Comparison of ENCODE assay signal across 8 cellular contexts in genomic region chr1:84853743-84854721, GRCh38. TPM values are rescaled to one million over a fixed set of nuclear protein-coding genes. Genes with fewer than 3 reads are reported as not detected.
DNase-seq lines count a peak whose midpoint lies in the region; ATAC-seq and TF ChIP-seq lines count a peak whose summit lies in the region.

No MANE protein-coding gene starts in this region.

- H3K4ac ChIP-seq in IMR-90 (ENCODE audit: low read depth, low read length): peak overlapping the region; percentile 58

- ATAC-seq in GM18498 (IDR thresholded peaks at IDR 0.05; ENCODE audit: unreplicated experiment) (peak; percentile 96), GM21723 (IDR thresholded peaks at IDR 0.05; ENCODE audit: unreplicated experiment) (peak; percentile 98), IMR-90 (ENCODE audit: low read depth) (peak; percentile 35; the same call in 1 of the 2 replicates)

- no peak for TF ChIP-seq RAD21 in IMR-90 (IDR thresholded peaks at IDR 0.05; ENCODE audit: low read length)

- H3K4me1 Mint-ChIP-seq in activated T-cell treated with anti-CD3 and anti-CD28 coated beads, Interleukin-2, amount 50 U/mL, for 24 hours (ENCODE audit: low read depth): peaks cover 39% of the 10 kb centered on the region

- no peak overlapping the region for H3K4me3 Mint-ChIP-seq in activated T-cell treated with anti-CD3 and anti-CD28 coated beads, Interleukin-2, amount 50 U/mL, for 24 hours

- no peak for TF ChIP-seq CTCF in IMR-90 (conservative IDR thresholded peaks at IDR 0.05; ENCODE audit: low read depth, low read length)
- no peak for TF ChIP-seq CTCF in hepatocyte (IDR thresholded peaks at IDR 0.05; ENCODE audit: poor library complexity)
- no peak for TF ChIP-seq CTCF in testis (IDR thresholded peaks at IDR 0.05)

- peaks cover 0 to 3% of the 10 kb centered on the region in 2 experiments; a peak in 1 of 4 replicates for H3K79me1 ChIP-seq in IMR-90 (ENCODE audit: low read depth in 1 of 2, low read length in 2 of 2)

- H2BK20ac ChIP-seq in IMR-90 (ENCODE audit: low read depth, low read length): peak overlapping the region; percentile 90

- H3K27ac ChIP-seq in IMR-90 (ENCODE audit: insufficient read depth, low read length) (no peak overlapping the region), hepatocyte (peak overlapping the region; percentile 81), testis (peak overlapping the region in 1 of 2 donors; percentile 26)

- peak overlapping the region; percentile 22 for H2BK15ac ChIP-seq in IMR-90 (ENCODE audit: low read depth, low read length)

- BruUV-seq in IMR-90 (replicated peaks; lab: Mats Ljungman, UMichigan): no TSS peak

- H3K9me2 ChIP-seq in hepatocyte (replicated peaks; ENCODE audit: insufficient read depth): no peaks in the 10 kb centered on the region

- H3K4me3 ChIP-seq in IMR-90 (ENCODE audit: insufficient read depth, low read depth, low read length) (no peak overlapping the region), hepatocyte (no peak overlapping the region), testis (no peak overlapping the region)

- H3K27me3 ChIP-seq in IMR-90 (ENCODE audit: control insufficient read depth, insufficient read depth, low read length): no peaks in the 10 kb centered on the region
- no peaks in the 10 kb centered on the region for H3K27me3 ChIP-seq in hepatocyte
- H3K27me3 ChIP-seq in testis: no peaks in the 10 kb centered on the region

- peak overlapping the region; percentile 83 for H2AK5ac ChIP-seq in IMR-90 (ENCODE audit: low read depth, low read length)

- H3K56ac ChIP-seq in IMR-90 (ENCODE audit: extremely low read depth, insufficient read depth, low read length): no peak overlapping the region

- CTCF ChIA-PET in IMR-90 (lab: Yijun Ruan, JAX): no interaction called here

- H3K23ac ChIP-seq in IMR-90 (ENCODE audit: low read depth, low read length): 0 out of 2 replicates have a peak overlapping the region, but pooled peaks have one; percentile 7

- in situ Hi-C loops in IMR-90 (cut with MboI; ENCODE audit: low sequenced_read_pairs): no loop called here

- H2BK120ac ChIP-seq in IMR-90 (ENCODE audit: low read depth, low read length): peak overlapping the region; percentile 82

- 100% methylated on average over 1 of the region's 2 CpGs; no CpG with 5 or more reads in 1 of the 2 experiments for WGBS in IMR-90 (ENCODE audit: extremely low coverage in 2 of 2, insufficient read length in 1 of 2), 2 experiments
- WGBS in hepatocyte (ENCODE audit: low lambda C conversion rate, missing lambda C conversion rate): 69% methylated on average over 2 of the region's 2 CpGs
- 78 to 86% methylated on average over 2 of the region's 2 CpGs for WGBS in testis, 2 donors

- POLR2A ChIA-PET in IMR-90 (lab: Charles Lee; ENCODE audit: unreplicated experiment): no interaction called here

- no peaks in the 10 kb centered on the region for H3K36me3 Mint-ChIP-seq in activated T-cell treated with anti-CD3 and anti-CD28 coated beads, Interleukin-2, amount 50 U/mL, for 24 hours (ENCODE audit: low read depth)

- peak; percentile 85 for DNase-seq in IMR-90
- DNase-seq in activated T-cell treated with anti-CD3 and anti-CD28 coated beads, Interleukin-2, amount 50 U/mL, for 24 hours: no peak
- peak; percentile 66 for DNase-seq in hepatocyte (ENCODE audit: low spot score)
- no peak for DNase-seq in testis
- no peak for DNase-seq in hippocampal formation (lab: John Stamatoyannopoulos, UW)
- DNase-seq in globus pallidus (ENCODE audit: low spot score): no peak

- H3K9ac ChIP-seq in IMR-90 (ENCODE audit: low read depth, low read length): no peak overlapping the region

- H3K9me1 ChIP-seq in IMR-90 (ENCODE audit: insufficient read depth, low read length): peaks cover 23% of the 10 kb centered on the region

- H2BK5ac ChIP-seq in IMR-90 (ENCODE audit: low read depth, low read length, poor library complexity, severe bottlenecking): peak overlapping the region; percentile 9

- H3K4me1 ChIP-seq in IMR-90 (ENCODE audit: control insufficient read depth, insufficient read depth, low read length): peaks cover 13% of the 10 kb centered on the region
- H3K4me1 ChIP-seq in hepatocyte (ENCODE audit: insufficient read depth): peaks cover 10% of the 10 kb centered on the region
- H3K4me1 ChIP-seq in testis: peaks cover 10% of the 10 kb centered on the region

- H3K18ac ChIP-seq in IMR-90 (ENCODE audit: low read depth, low read length): no peak overlapping the region; the same call in 1 of the 2 replicates

- TF ChIP-seq POLR2A in IMR-90 (IDR thresholded peaks at IDR 0.05; ENCODE audit: low read depth, low read length) (no peak), testis (IDR thresholded peaks at IDR 0.05) (no peak)

- no peaks in the 10 kb centered on the region for H4K20me1 ChIP-seq in IMR-90 (ENCODE audit: insufficient read depth, low read length)
- H4K20me1 ChIP-seq in hepatocyte (ENCODE audit: insufficient read depth, poor library complexity, severe bottlenecking): no peaks in the 10 kb centered on the region

- H3K4me2 ChIP-seq in IMR-90 (ENCODE audit: low read depth, low read length): no peak overlapping the region
- H3K4me2 ChIP-seq in hepatocyte: no peak overlapping the region

- H3K9me3 ChIP-seq in IMR-90 (ENCODE audit: control insufficient read depth, insufficient read depth, low read length) (no peaks in the 10 kb centered on the region), hepatocyte (ENCODE audit: low read depth) (no peaks in the 10 kb centered on the region), testis (no peaks in the 10 kb centered on the region)

- dilution Hi-C loops in IMR-90 (cut with HindIII; ENCODE audit: low sequenced_read_pairs, unreplicated experiment): no loop called here

- H3K14ac ChIP-seq in IMR-90 (replicated peaks; ENCODE audit: low read depth, low read length): peak overlapping the region; percentile 53; the same call in 1 of the 2 replicates

- H4K5ac ChIP-seq in IMR-90 (ENCODE audit: low read depth, low read length): no peak overlapping the region

- H3K79me2 ChIP-seq in hepatocyte: no peaks in the 10 kb centered on the region

- H3K36me3 ChIP-seq in IMR-90 (ENCODE audit: control insufficient read depth, insufficient read depth, low read length) (no peaks in the 10 kb centered on the region), hepatocyte (replicated peaks; ENCODE audit: insufficient read depth, low read depth) (no peaks in the 10 kb centered on the region), testis (ENCODE audit: low read depth, missing control alignments) (no peaks in the 10 kb centered on the region)

- no peaks in the 10 kb centered on the region for H3K9me3 Mint-ChIP-seq in activated T-cell treated with anti-CD3 and anti-CD28 coated beads, Interleukin-2, amount 50 U/mL, for 24 hours

- intact Hi-C loops in IMR-90 (cut with micrococcal nuclease) (no loop called here), testis (cut with DNase I; ENCODE audit: low total_unique reads) (no loop called here)

- peak overlapping the region; percentile 46 for H4K91ac ChIP-seq in IMR-90 (ENCODE audit: insufficient read depth, low read depth, low read length)

- peak overlapping the region in 1 of 2 experiments; percentile 33; a peak in 1 of 4 replicates for H4K8ac ChIP-seq in IMR-90 (ENCODE audit: low read depth in 2 of 2, low read length in 2 of 2)

- no peaks in the 10 kb centered on the region for H3K27me3 Mint-ChIP-seq in activated T-cell treated with anti-CD3 and anti-CD28 coated beads, Interleukin-2, amount 50 U/mL, for 24 hours

- H2AFZ ChIP-seq in IMR-90 (replicated peaks; ENCODE audit: low read length, poor library complexity): peak overlapping the region; percentile 79
- H2AFZ ChIP-seq in hepatocyte: no peak overlapping the region

- no peak overlapping the region for H2AK9ac ChIP-seq in IMR-90 (replicated peaks; ENCODE audit: low read depth, low read length, poor library complexity)

- H3K27ac Mint-ChIP-seq in activated T-cell treated with anti-CD3 and anti-CD28 coated beads, Interleukin-2, amount 50 U/mL, for 24 hours: peak overlapping the region; percentile 89

TF ChIP-seq in IMR-90, 13 proteins besides CTCF, POLR2A, EP300 and RAD21:
- no peak for TF ChIP-seq NFE2L2 (IDR thresholded peaks at IDR 0.05; ENCODE audit: low read depth, low read length)
- TF ChIP-seq BHLHE40 (IDR thresholded peaks at IDR 0.05; ENCODE audit: low read depth, low read length): peak; percentile 22; the same call in 1 of the 2 replicates
- peak; percentile 34; the same call in 1 of the 2 replicates for TF ChIP-seq CEBPB (IDR thresholded peaks at IDR 0.05; ENCODE audit: low read depth, low read length)

RNA-seq across cellular contexts. Expression of gene LPAR3, which starts 39.0 kb away (rescaled TPM):
- total RNA-seq in IMR-90 (2012; rRNA removed) (0.18 and 0.28 TPM in 2 replicates), hepatocyte (1.8 and 2.7 TPM in 2 replicates), testis (10 to 100 TPM; 65.9 to 73.8 TPM)
- polyA plus RNA-seq in IMR-90 (2012; rRNA removed) (0.07 and 0.09 TPM in 2 replicates), hepatocyte (0.18 and 1.3 TPM in 2 replicates), testis (ENCODE audit: insufficient read depth, low read depth, low replicate concordance) (23.3 TPM)
- polyA plus RNA-seq in IMR-90 (2012; cell fraction: cytosol; rRNA removed): 0.12 and 0.56 TPM in 2 replicates
- polyA plus RNA-seq in IMR-90 (2012; cell fraction: nucleus; rRNA removed; ENCODE audit: low replicate concordance): 0.03 TPM in 1 of 2 replicates, not detected in the other

Comparison
In these comparisons a context has a peak if more than half of its experiments do, and no peak if none do; other contexts are left out.
1. ATAC-seq: peak in every context shown above with its lines; median percentile 98 in GM21723; 96 in GM18498; 35 in IMR-90.
2. DNase-seq: peak in IMR-90 (single experiment) and hepatocyte (single experiment); none in activated T-cell treated with anti-CD3 and anti-CD28 coated beads, Interleukin-2, amount 50 U/mL, for 24 hours (single experiment), testis (single experiment), hippocampal formation (0 of 2) and globus pallidus (single experiment).
3. RNA of gene LPAR3, which starts 39.0 kb away (total RNA-seq): 65.9 to 73.8 TPM in testis; 1.8 to 2.7 TPM in hepatocyte and 0.18 to 0.28 TPM in IMR-90; every median in the first group is over 10 times any median in the second.